Comparison of ENCODE assay signal across 8 cellular contexts in the genomic region with DNA sequence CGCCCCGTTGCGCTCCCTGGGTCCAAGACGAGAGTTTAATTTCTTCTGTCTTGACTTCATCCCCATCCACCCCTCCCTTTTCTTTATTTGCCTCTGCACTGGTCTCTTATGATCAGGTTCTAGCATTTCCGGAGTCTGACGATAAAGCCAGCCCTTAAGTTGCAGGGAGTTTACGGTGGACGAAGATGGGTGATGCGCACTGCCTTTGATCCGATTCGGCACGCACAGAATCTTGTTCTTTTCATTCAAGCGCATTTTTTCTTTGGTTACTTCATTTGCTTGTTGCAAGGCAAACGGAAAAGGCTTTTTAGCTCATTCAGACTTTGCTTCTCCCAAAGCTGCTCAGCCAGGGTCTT. TPM values are rescaled to one million over a fixed set of nuclear protein-coding genes. Genes with fewer than 3 reads are reported as not detected.
A peak's percentile ranks its signal among the peaks of the same experiment; 100 is the strongest.
DNase-seq lines count a peak whose midpoint lies in the region; ATAC-seq and TF ChIP-seq lines count a peak whose summit lies in the region.

No MANE protein-coding gene starts in this region.

- POLR2A ChIA-PET in RWPE1 (lab: Yijun Ruan, JAX; ENCODE audit: low non-redundant PET), result no interaction called here

- no peak overlapping the region for H3K27ac ChIP-seq in CD4-positive, CD25-positive, alpha-beta regulatory T cell (ENCODE audit: insufficient read depth, low read length, poor library complexity, severe bottlenecking)
- H3K27ac ChIP-seq in RWPE1, result no peak overlapping the region
- H3K27ac ChIP-seq in effector memory CD4-positive, alpha-beta T cell (ENCODE audit: insufficient read depth, low read length, poor library complexity, severe bottlenecking), result no peak overlapping the region

- H3K27me3 Mint-ChIP-seq in CD4-positive, CD25-positive, alpha-beta regulatory T cell, result peaks cover 73% of the 10 kb centered on the region
- H3K27me3 Mint-ChIP-seq in central memory CD8-positive, alpha-beta T cell, result peaks cover 83% of the 10 kb centered on the region
- H3K27me3 Mint-ChIP-seq in natural killer cell treated with Interleukin-12 subunit alpha and Interleukin-12 subunit beta and Interleukin-15 and Interleukin-18, amount 100 ng/mL, for 72 hours, result peaks cover 39 to 67% of the 10 kb centered on the region in 2 donors

- H3K9me3 Mint-ChIP-seq in CD4-positive, CD25-positive, alpha-beta regulatory T cell, result peaks cover 0 to 3% (median 0%) of the 10 kb centered on the region in 7 donors
- no peaks in the 10 kb centered on the region for H3K9me3 Mint-ChIP-seq in central memory CD8-positive, alpha-beta T cell
- H3K9me3 Mint-ChIP-seq in natural killer cell treated with Interleukin-12 subunit alpha and Interleukin-12 subunit beta and Interleukin-15 and Interleukin-18, amount 100 ng/mL, for 72 hours, result no peaks in the 10 kb centered on the region

- H3K27me3 ChIP-seq in CD4-positive, CD25-positive, alpha-beta regulatory T cell (ENCODE audit: control insufficient read depth, insufficient read depth, low read length), result peaks cover 39% of the 10 kb centered on the region
- H3K27me3 ChIP-seq in effector memory CD4-positive, alpha-beta T cell (replicated peaks; ENCODE audit: control insufficient read depth, insufficient read depth, low read length, poor library complexity, severe bottlenecking), result peaks cover 21% of the 10 kb centered on the region

- H3K4me3 ChIP-seq in CD4-positive, CD25-positive, alpha-beta regulatory T cell (ENCODE audit: low read depth, low read length), result no peak overlapping the region
- H3K4me3 ChIP-seq in effector memory CD4-positive, alpha-beta T cell (ENCODE audit: insufficient read depth, low read depth, low read length, poor library complexity, severe bottlenecking), result no peak overlapping the region

- peaks cover 13% of the 10 kb centered on the region for H3K4me1 ChIP-seq in CD4-positive, CD25-positive, alpha-beta regulatory T cell (ENCODE audit: control insufficient read depth, insufficient read depth, low read length, poor library complexity, severe bottlenecking)
- peaks cover 10% of the 10 kb centered on the region for H3K4me1 ChIP-seq in effector memory CD4-positive, alpha-beta T cell (ENCODE audit: control insufficient read depth, insufficient read depth, low read length, poor library complexity, severe bottlenecking)

- TF ChIP-seq CTCF in RWPE1 (conservative IDR thresholded peaks at IDR 0.05; ENCODE audit: low read depth), result no peak

- H3K9me3 ChIP-seq in CD4-positive, CD25-positive, alpha-beta regulatory T cell (ENCODE audit: control insufficient read depth in 2 of 2, low read length in 2 of 2), result no peaks in the 10 kb centered on the region
- no peaks in the 10 kb centered on the region for H3K9me3 ChIP-seq in effector memory CD4-positive, alpha-beta T cell (ENCODE audit: control insufficient read depth, low read length)

- CTCF ChIA-PET in RWPE1 (lab: Yijun Ruan, JAX), result interaction anchor here (0.5 kb wide), 1 partner anchor 223 kb away, joined by 3 read pairs; no protein-coding TSS in a partner anchor

- no peaks in the 10 kb centered on the region for H3K36me3 Mint-ChIP-seq in CD4-positive, CD25-positive, alpha-beta regulatory T cell
- H3K36me3 Mint-ChIP-seq in central memory CD8-positive, alpha-beta T cell (ENCODE audit: insufficient read depth), result no peaks in the 10 kb centered on the region
- H3K36me3 Mint-ChIP-seq in natural killer cell treated with Interleukin-12 subunit alpha and Interleukin-12 subunit beta and Interleukin-15 and Interleukin-18, amount 100 ng/mL, for 72 hours, result no peaks in the 10 kb centered on the region

- no peak for ATAC-seq in CD4-positive, CD25-positive, alpha-beta regulatory T cell (ENCODE audit: low read depth in 2 of 2)
- peak; percentile 28 for ATAC-seq in HG03354 (IDR thresholded peaks at IDR 0.05; ENCODE audit: poor library complexity, severe bottlenecking, unreplicated experiment)
- ATAC-seq in central memory CD8-positive, alpha-beta T cell (replicated peaks; ENCODE audit: extremely low read depth, poor library complexity, severe bottlenecking), result no peak
- ATAC-seq in natural killer cell treated with Interleukin-12 subunit alpha and Interleukin-12 subunit beta and Interleukin-15 and Interleukin-18, amount 100 ng/mL, for 72 hours, result no peak

- H3K4me3 Mint-ChIP-seq in CD4-positive, CD25-positive, alpha-beta regulatory T cell, result peak overlapping the region in 3 of 4 donors; percentile 57 to 74 (median 70)
- H3K4me3 Mint-ChIP-seq in central memory CD8-positive, alpha-beta T cell, result peak overlapping the region; percentile 63
- H3K4me3 Mint-ChIP-seq in natural killer cell treated with Interleukin-12 subunit alpha and Interleukin-12 subunit beta and Interleukin-15 and Interleukin-18, amount 100 ng/mL, for 72 hours, result peak overlapping the region; percentile 46

- H3K27ac Mint-ChIP-seq in CD4-positive, CD25-positive, alpha-beta regulatory T cell, result no peak overlapping the region
- no peak overlapping the region for H3K27ac Mint-ChIP-seq in central memory CD8-positive, alpha-beta T cell (ENCODE audit: low read depth)
- no peak overlapping the region for H3K27ac Mint-ChIP-seq in natural killer cell treated with Interleukin-12 subunit alpha and Interleukin-12 subunit beta and Interleukin-15 and Interleukin-18, amount 100 ng/mL, for 72 hours

- peaks cover 0 to 11% (median 4%) of the 10 kb centered on the region in 4 donors for H3K4me1 Mint-ChIP-seq in CD4-positive, CD25-positive, alpha-beta regulatory T cell
- H3K4me1 Mint-ChIP-seq in central memory CD8-positive, alpha-beta T cell, result peaks cover 5% of the 10 kb centered on the region
- H3K4me1 Mint-ChIP-seq in natural killer cell treated with Interleukin-12 subunit alpha and Interleukin-12 subunit beta and Interleukin-15 and Interleukin-18, amount 100 ng/mL, for 72 hours (ENCODE audit: low read depth in 2 of 2), result peaks cover 0 to 7% of the 10 kb centered on the region in 2 donors

- no peaks in the 10 kb centered on the region for H3K36me3 ChIP-seq in CD4-positive, CD25-positive, alpha-beta regulatory T cell (ENCODE audit: control insufficient read depth, insufficient read depth, low read length)
- H3K36me3 ChIP-seq in effector memory CD4-positive, alpha-beta T cell (ENCODE audit: control insufficient read depth, insufficient read depth, low read length), result no peaks in the 10 kb centered on the region

- peak in 1 of 3 donors; percentile 3 for DNase-seq in CD4-positive, CD25-positive, alpha-beta regulatory T cell
- DNase-seq in central memory CD8-positive, alpha-beta T cell (ENCODE audit: low spot score in 2 of 2), result no peak
- DNase-seq in natural killer cell treated with Interleukin-12 subunit alpha and Interleukin-12 subunit beta and Interleukin-15 and Interleukin-18, amount 100 ng/mL, for 72 hours (ENCODE audit: low spot score), result no peak
- DNase-seq in RWPE1 (ENCODE audit: low spot score) (no peak), COLO829 (ENCODE audit: low spot score) (no peak), islet precursor cell (no peak)
- no peak for DNase-seq in effector memory CD4-positive, alpha-beta T cell

RNA-seq across cellular contexts. Expression of a gene that starts 0.5 kb away (rescaled TPM):
- total RNA-seq in CD4-positive, CD25-positive, alpha-beta regulatory T cell, result 2.9 TPM
- polyA plus RNA-seq in CD4-positive, CD25-positive, alpha-beta regulatory T cell, result under 1 TPM; 0.24 to 0.83 (median 0.54) TPM
- 10 to 100 TPM in 1 of 2 donors, 1 to 10 TPM in 1; 6.6 to 11.2 TPM for total RNA-seq in natural killer cell treated with Interleukin-12 subunit alpha and Interleukin-12 subunit beta and Interleukin-15 and Interleukin-18, amount 100 ng/mL, for 72 hours
